ENCODE assay signal across 8 cellular contexts in genomic region chr11:66068154-66068821, GRCh38.
DNase-seq lines count a peak whose midpoint lies in the region; ATAC-seq lines count a peak whose summit lies in the region.

No MANE protein-coding gene starts in this region.

- DNase-seq in NCI-H510A treated with DMSO at 0.1 percent for 48 hours (lab: John Stamatoyannopoulos, UW) = peak; percentile 82
- DNase-seq in NCI-H510A (lab: John Stamatoyannopoulos, UW) = no peak
- peak; percentile 71 for DNase-seq in NCI-H2171 treated with DMSO at 0.1 percent for 48 hours (lab: John Stamatoyannopoulos, UW)
- DNase-seq in activated CD4-positive, CD25-positive, alpha-beta regulatory T cell treated with anti-CD3 and anti-CD28 coated beads, Interleukin-2, amount 50 U/mL, for 72 hours = peak; percentile 72
- DNase-seq in cerebellar cortex (ENCODE audit: low spot score) = peak; percentile 86
- DNase-seq in kidney tubule cell (ENCODE audit: low spot score) = peak; percentile 74
- DNase-seq in stimulated activated CD4-positive, alpha-beta T cell treated with anti-CD3 and anti-CD28 coated beads, Interleukin-1b, Interleukin-23, amount 100 ng/mL, for 48 hours = peak; percentile 72

- ATAC-seq in GM18907 (IDR thresholded peaks at IDR 0.05; ENCODE audit: unreplicated experiment) = no peak
